In the genomic region with DNA sequence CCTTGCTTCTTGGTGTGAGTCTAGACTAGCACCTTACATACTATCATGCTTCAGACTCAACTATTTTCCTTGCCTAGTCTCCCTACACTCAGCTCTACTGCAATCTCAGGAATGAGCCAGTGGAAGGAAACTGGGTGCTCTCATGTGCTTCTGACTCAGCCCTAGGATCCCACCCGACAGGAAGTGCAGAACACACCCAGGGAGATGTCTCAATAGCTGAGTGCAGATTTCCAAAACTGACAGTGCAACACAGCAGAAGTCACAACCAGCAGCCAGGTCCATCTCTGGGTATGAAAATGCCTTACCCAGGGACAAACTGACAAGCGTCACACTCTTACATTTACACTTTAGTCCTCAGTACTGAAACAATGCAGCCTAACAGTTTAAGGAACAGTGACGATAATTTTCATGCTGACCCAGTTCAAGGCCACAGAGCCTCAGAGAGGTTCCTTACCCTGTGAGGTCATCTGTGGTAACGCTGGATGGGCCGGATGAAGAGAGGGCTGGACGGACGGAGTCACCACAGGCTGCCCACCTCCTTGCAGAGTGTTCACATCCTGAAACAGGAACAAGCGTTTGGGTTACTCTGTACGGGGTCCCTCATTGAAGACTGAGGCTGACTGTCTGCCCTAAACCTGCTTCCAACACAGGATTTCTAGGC, we compare ENCODE assay signal across 8 cellular contexts. TPM values are rescaled to one million over a fixed set of nuclear protein-coding genes. Genes with fewer than 3 reads are reported as not detected.
DNase-seq lines count a peak whose midpoint lies in the region; ATAC-seq and TF ChIP-seq lines count a peak whose summit lies in the region.

No MANE protein-coding gene starts in this region.

- H3K9me2 ChIP-seq in hepatocyte (replicated peaks; ENCODE audit: insufficient read depth), result no peaks in the 10 kb centered on the region

- no peak for ATAC-seq in stimulated activated effector memory CD8-positive, alpha-beta T cell treated with anti-CD3 and anti-CD28 coated beads, Interleukin-12 subunit alpha, Interleukin-12 subunit beta, amount 100 ng/mL, for 72 hours
- no peak for ATAC-seq in HG02588 (IDR thresholded peaks at IDR 0.05; ENCODE audit: unreplicated experiment)
- no peak for ATAC-seq in HG03175 (IDR thresholded peaks at IDR 0.05; ENCODE audit: unreplicated experiment)
- no peak for ATAC-seq in HG03097 (IDR thresholded peaks at IDR 0.05; ENCODE audit: low FRiP score, unreplicated experiment)

- H4K20me1 ChIP-seq in hepatocyte (ENCODE audit: insufficient read depth, poor library complexity, severe bottlenecking), result no peaks in the 10 kb centered on the region

- intact Hi-C loops in adrenal gland (cut with DNase I), result no loop called here

- H3K36me3 Mint-ChIP-seq in stimulated activated effector memory CD8-positive, alpha-beta T cell treated with anti-CD3 and anti-CD28 coated beads, Interleukin-12 subunit alpha, Interleukin-12 subunit beta, amount 100 ng/mL, for 72 hours, result peaks cover 100% of the 10 kb centered on the region

- no peak overlapping the region for H3K4me3 ChIP-seq in adrenal gland
- H3K4me3 ChIP-seq in hepatocyte, result no peak overlapping the region
- no peak overlapping the region for H3K4me3 ChIP-seq in effector memory CD4-positive, alpha-beta T cell (ENCODE audit: insufficient read depth, low read depth, low read length, poor library complexity, severe bottlenecking)

- H3K36me3 ChIP-seq in adrenal gland (replicated peaks in 1 of 2), result peaks cover 0 to 75% of the 10 kb centered on the region in 2 donors
- no peaks in the 10 kb centered on the region for H3K36me3 ChIP-seq in hepatocyte (replicated peaks; ENCODE audit: insufficient read depth, low read depth)
- peaks cover 78% of the 10 kb centered on the region for H3K36me3 ChIP-seq in effector memory CD4-positive, alpha-beta T cell (ENCODE audit: control insufficient read depth, insufficient read depth, low read length)

- H3K4me1 Mint-ChIP-seq in stimulated activated effector memory CD8-positive, alpha-beta T cell treated with anti-CD3 and anti-CD28 coated beads, Interleukin-12 subunit alpha, Interleukin-12 subunit beta, amount 100 ng/mL, for 72 hours, result no peaks in the 10 kb centered on the region

- H3K4me1 ChIP-seq in adrenal gland (replicated peaks in 1 of 2), result peaks cover 0 to 10% of the 10 kb centered on the region in 2 donors
- no peaks in the 10 kb centered on the region for H3K4me1 ChIP-seq in hepatocyte (ENCODE audit: insufficient read depth)
- no peaks in the 10 kb centered on the region for H3K4me1 ChIP-seq in effector memory CD4-positive, alpha-beta T cell (ENCODE audit: control insufficient read depth, insufficient read depth, low read length, poor library complexity, severe bottlenecking)

- H3K27ac Mint-ChIP-seq in stimulated activated effector memory CD8-positive, alpha-beta T cell treated with anti-CD3 and anti-CD28 coated beads, Interleukin-12 subunit alpha, Interleukin-12 subunit beta, amount 100 ng/mL, for 72 hours, result peak overlapping the region; percentile 51

- no peaks in the 10 kb centered on the region for H3K9me3 ChIP-seq in adrenal gland (replicated peaks in 1 of 3)
- no peaks in the 10 kb centered on the region for H3K9me3 ChIP-seq in hepatocyte (ENCODE audit: low read depth)
- H3K9me3 ChIP-seq in effector memory CD4-positive, alpha-beta T cell (ENCODE audit: control insufficient read depth, low read length), result no peaks in the 10 kb centered on the region

- H3K27me3 ChIP-seq in adrenal gland, result no peaks in the 10 kb centered on the region
- no peaks in the 10 kb centered on the region for H3K27me3 ChIP-seq in hepatocyte
- H3K27me3 ChIP-seq in effector memory CD4-positive, alpha-beta T cell (replicated peaks; ENCODE audit: control insufficient read depth, insufficient read depth, low read length, poor library complexity, severe bottlenecking), result no peaks in the 10 kb centered on the region

- no peak overlapping the region for H3K4me3 Mint-ChIP-seq in stimulated activated effector memory CD8-positive, alpha-beta T cell treated with anti-CD3 and anti-CD28 coated beads, Interleukin-12 subunit alpha, Interleukin-12 subunit beta, amount 100 ng/mL, for 72 hours

- peak overlapping the region in 4 of 5 donors; percentile 39 to 87 (median 56) for H3K27ac ChIP-seq in adrenal gland
- H3K27ac ChIP-seq in hepatocyte, result peak overlapping the region; percentile 44
- no peak overlapping the region for H3K27ac ChIP-seq in effector memory CD4-positive, alpha-beta T cell (ENCODE audit: insufficient read depth, low read length, poor library complexity, severe bottlenecking)

- peak in 1 of 2 donors; percentile 20 for TF ChIP-seq POLR2A in adrenal gland (IDR thresholded peaks at IDR 0.05)

- H3K79me2 ChIP-seq in hepatocyte, result no peaks in the 10 kb centered on the region

- no peak overlapping the region for H2AFZ ChIP-seq in hepatocyte

- no peaks in the 10 kb centered on the region for H3K9me3 Mint-ChIP-seq in stimulated activated effector memory CD8-positive, alpha-beta T cell treated with anti-CD3 and anti-CD28 coated beads, Interleukin-12 subunit alpha, Interleukin-12 subunit beta, amount 100 ng/mL, for 72 hours

- 51 to 65% (median 55%) methylated on average over 9 of the region's 9 CpGs for WGBS in adrenal gland, 4 donors
- 92% methylated on average over 9 of the region's 9 CpGs for WGBS in hepatocyte (ENCODE audit: low lambda C conversion rate, missing lambda C conversion rate)

- DNase-seq in HS-5 (ENCODE audit: low read depth), result peak; percentile 94
- peak in 6 of 7 donors; percentile 56 to 82 (median 68) for DNase-seq in adrenal gland
- peak; percentile 28 for DNase-seq in hepatocyte (ENCODE audit: low spot score)
- DNase-seq in stimulated activated effector memory CD8-positive, alpha-beta T cell treated with anti-CD3 and anti-CD28 coated beads, Interleukin-12 subunit alpha, Interleukin-12 subunit beta, amount 100 ng/mL, for 72 hours (ENCODE audit: low spot score in 2 of 2), result no peak
- no peak for DNase-seq in effector memory CD4-positive, alpha-beta T cell

- no peak overlapping the region for H3K4me2 ChIP-seq in hepatocyte

- TF ChIP-seq CTCF in adrenal gland (IDR thresholded peaks at IDR 0.05) (no peak), hepatocyte (IDR thresholded peaks at IDR 0.05; ENCODE audit: poor library complexity) (no peak)

RNA-seq across cellular contexts. Expression of gene FKBP15, which starts 33.0 kb away (rescaled TPM):
- 10 to 100 TPM; 22.2 to 38.1 (median 31.9) TPM for total RNA-seq in adrenal gland
- polyA plus RNA-seq in adrenal gland, result 10 to 100 TPM; 14.1 to 30.2 (median 16.0) TPM
- total RNA-seq in hepatocyte, result 13.7 and 17.7 TPM in 2 replicates
- 7.7 and 14.5 TPM in 2 replicates for polyA plus RNA-seq in hepatocyte

RNA-seq across cellular contexts. Expression of gene SLC31A1, which starts 33.3 kb away (rescaled TPM):
- total RNA-seq in adrenal gland (10 to 100 TPM; 19.8 to 99.5 (median 28.4) TPM), hepatocyte (43.3 TPM in 2 replicates)
- polyA plus RNA-seq in adrenal gland (100 to 1,000 TPM in 1 of 3 donors, 10 to 100 TPM in 2; 10.2 to 105 (median 16.3) TPM), hepatocyte (24.5 and 29.7 TPM in 2 replicates)

RNA-seq across cellular contexts. Expression of gene SLC31A2, which starts 37.3 kb away (rescaled TPM):
- total RNA-seq in adrenal gland (10 to 100 TPM; 16.0 to 50.8 (median 22.0) TPM), hepatocyte (20.1 and 24.1 TPM in 2 replicates)
- polyA plus RNA-seq in adrenal gland (10 to 100 TPM in 2 of 3 donors, 1 to 10 TPM in 1; 9.1 to 20.8 (median 10.8) TPM), hepatocyte (18.7 and 26.9 TPM in 2 replicates)

Comparison
In these comparisons a context has a peak if more than half of its experiments do, and no peak if none do; other contexts are left out.
1. DNase-seq: peak in HS-5 (single experiment), adrenal gland (6 of 7) and hepatocyte (single experiment); none in stimulated activated effector memory CD8-positive, alpha-beta T cell treated with anti-CD3 and anti-CD28 coated beads, Interleukin-12 subunit alpha, Interleukin-12 subunit beta, amount 100 ng/mL, for 72 hours (0 of 2) and effector memory CD4-positive, alpha-beta T cell (0 of 3).